In genomic region chr17:18377437-18378204, GRCh38 we compare ENCODE assay signal across 12 cellular contexts. TPM values are rescaled to one million over a fixed set of nuclear protein-coding genes. Genes with fewer than 3 reads are reported as not detected.
DNase-seq lines count a peak whose midpoint lies in the region; ATAC-seq and TF ChIP-seq lines count a peak whose summit lies in the region.
"Had no signal": no experiment of that assay in that cellular context is flagged by ENCODE, and none has a peak within 500 bp of the region (broad histone marks: within the 10 kb centered on the region; RNA-seq: fewer than 3 reads in every experiment).

EVPLL (plus strand) TSS chr17:18377778; CDS start chr17:18380938, 3,160 bp downstream.

- H3K14ac ChIP-seq in H9 (ENCODE audit: insufficient read depth, low read length) = no peak within 1 kb of the TSS

- H3K27ac ChIP-seq in H9 (ENCODE audit: insufficient read length, low read depth, low read length) (no peak within 1 kb of the TSS), Peyer's patch (peak within 1 kb of the TSS in 2 of 4 donors; percentile 26 to 77), sigmoid colon (no peak within 1 kb of the TSS)
- H3K27ac ChIP-seq: ascending aorta had no signal

- H3T11ph ChIP-seq in H9 (ENCODE audit: low read length) = no peak within 1 kb of the TSS

- H2BK20ac ChIP-seq in H9 (ENCODE audit: low read depth, low read length, poor library complexity, severe bottlenecking) = no peak within 1 kb of the TSS

- no peaks in the 10 kb centered on the region for H4K20me1 ChIP-seq in H9 (ENCODE audit: control insufficient read depth, insufficient read depth, insufficient read length)

- no peak within 1 kb of the TSS for H2BK15ac ChIP-seq in H9 (ENCODE audit: low read depth, low read length)

- H3K9me3 ChIP-seq in H9 (ENCODE audit: control insufficient read depth, low read depth, low read length) = no peaks in the 10 kb centered on the region
- no peaks in the 10 kb centered on the region for H3K9me3 ChIP-seq in Peyer's patch
- peaks cover 0 to 5% (median 3%) of the 10 kb centered on the region in 4 donors for H3K9me3 ChIP-seq in sigmoid colon
- H3K9me3 ChIP-seq: MG63 had no signal

- no peak for TF ChIP-seq POLR2A in Peyer's patch (IDR thresholded peaks at IDR 0.05)
- TF ChIP-seq POLR2A in sigmoid colon (IDR thresholded peaks at IDR 0.05) = no peak

- H3K27me3 ChIP-seq in H9 (ENCODE audit: insufficient read depth, low read length) = no peaks in the 10 kb centered on the region
- H3K27me3 ChIP-seq in Peyer's patch = peaks cover 0 to 4% of the 10 kb centered on the region in 2 donors
- H3K27me3 ChIP-seq in sigmoid colon = peaks cover 4 to 32% (median 18%) of the 10 kb centered on the region in 3 donors
- H3K27me3 ChIP-seq: ascending aorta, MG63 had no signal

- peaks cover 8% of the 10 kb centered on the region for H3K27me3 Mint-ChIP-seq in H9 (ENCODE audit: low read depth)

- TF ChIP-seq CTCF in H9 (conservative IDR thresholded peaks at IDR 0.05) = no peak
- no peak for TF ChIP-seq CTCF in Peyer's patch (IDR thresholded peaks at IDR 0.05)
- no peak for TF ChIP-seq CTCF in sigmoid colon (IDR thresholded peaks at IDR 0.05)

- H4K91ac ChIP-seq in H9 (ENCODE audit: insufficient read length, low read depth, low read length) = no peak within 1 kb of the TSS

- intact Hi-C loops in left cardiac atrium (cut with DNase I) (no loop called here), sigmoid colon (cut with DNase I) (no loop called here)

- H3K4me3 ChIP-seq in Peyer's patch (no peak within 1 kb of the TSS), sigmoid colon (no peak within 1 kb of the TSS)
- H3K4me3 ChIP-seq: ascending aorta, MG63 had no signal

- no peak within 1 kb of the TSS for H3K4ac ChIP-seq in H9 (ENCODE audit: low read depth, low read length)

- H4K5ac ChIP-seq in H9 (ENCODE audit: insufficient read length, low read depth, low read length) = no peak within 1 kb of the TSS

- no peak within 1 kb of the TSS for H2AK5ac ChIP-seq in H9 (ENCODE audit: insufficient read length, low read length)

- H3K4me2 ChIP-seq in H9 (ENCODE audit: insufficient read depth, insufficient read length, low read length) = no peak within 1 kb of the TSS

- no CpG with 5 or more reads among the region's 20 CpGs for WGBS in H9 (ENCODE audit: extremely low coverage, insufficient read length, low lambda C conversion rate)
- WGBS in sigmoid colon, 2 donors = 23 to 53% methylated on average over 20 of the region's 20 CpGs

- no peaks in the 10 kb centered on the region for H3K4me1 ChIP-seq in H9 (ENCODE audit: insufficient read depth, low read length)
- peaks cover 0 to 14% (median 2%) of the 10 kb centered on the region in 4 donors for H3K4me1 ChIP-seq in Peyer's patch
- peaks cover 0 to under 1% (median 0%) of the 10 kb centered on the region in 4 donors for H3K4me1 ChIP-seq in sigmoid colon
- H3K4me1 ChIP-seq: ascending aorta had no signal

- H3K4me1 Mint-ChIP-seq in H9 = peaks cover 4 to 11% of the 10 kb centered on the region in 2 experiments; a peak in 3 of 4 replicates

- H3K56ac ChIP-seq in H9 (ENCODE audit: insufficient read length, low read depth, low read length) = no peak within 1 kb of the TSS

- H3K9ac ChIP-seq in H9 (ENCODE audit: extremely low read depth, insufficient read length, low read length) = no peak within 1 kb of the TSS

- DNase-seq in H9 (peak; percentile 36), Peyer's patch (peak; percentile 17 to 83 (median 74)), left cardiac atrium (peak; percentile 34), sigmoid colon (peak; percentile 70), COLO668 (lab: John Stamatoyannopoulos, UW; ENCODE audit: unreplicated experiment) (no peak), NCI-H1092 (lab: John Stamatoyannopoulos, UW) (no peak), AG20443 (ENCODE audit: low spot score) (no peak)
- DNase-seq: activated CD4-positive, CD25-positive, alpha-beta regulatory T cell; MG63 had no signal

- H3K4me3 Mint-ChIP-seq in H9 = no peak within 1 kb of the TSS

- H4K8ac ChIP-seq in H9 (replicated peaks; ENCODE audit: insufficient read length, low read depth, low read length) = no peak within 1 kb of the TSS

- peaks cover 0 to 8% (median 2%) of the 10 kb centered on the region in 3 experiments; a peak in 3 of 7 replicates for H3K36me3 Mint-ChIP-seq in H9 (ENCODE audit: insufficient read depth in 1 of 3, low read depth in 3 of 3)

- H2BK12ac ChIP-seq in H9 (ENCODE audit: insufficient read length, low read depth, low read length) = no peak within 1 kb of the TSS

- no peaks in the 10 kb centered on the region for H3K79me1 ChIP-seq in H9 (ENCODE audit: insufficient read depth, low read depth, low read length, poor library complexity, severe bottlenecking)

- no peak within 1 kb of the TSS for H3K18ac ChIP-seq in H9 (ENCODE audit: insufficient read length, low read depth, low read length)

- no peak within 1 kb of the TSS for H2AFZ ChIP-seq in H9 (ENCODE audit: low read length)

- ATAC-seq in left cardiac atrium (peak; percentile 86 to 87), HG03175 (IDR thresholded peaks at IDR 0.05; ENCODE audit: unreplicated experiment) (no peak)

- peaks cover 5 to 6% of the 10 kb centered on the region in 2 experiments; a peak in 3 of 5 replicates for H3K9me3 Mint-ChIP-seq in H9

- H3K23me2 ChIP-seq in H9 (ENCODE audit: insufficient read length, low read depth, low read length, poor library complexity, severe bottlenecking) = no peaks in the 10 kb centered on the region

- H3K79me2 ChIP-seq in H9 (ENCODE audit: insufficient read depth, low read length) = no peaks in the 10 kb centered on the region

- H2BK120ac ChIP-seq in H9 (ENCODE audit: low read depth, low read length, poor library complexity, severe bottlenecking) = no peak within 1 kb of the TSS

- H2BK5ac ChIP-seq in H9 (ENCODE audit: insufficient read length, low read length) = no peak within 1 kb of the TSS

- H3K36me3 ChIP-seq in Peyer's patch (no peaks in the 10 kb centered on the region), sigmoid colon (no peaks in the 10 kb centered on the region)
- H3K36me3 ChIP-seq: ascending aorta, MG63 had no signal

- no peak for TF ChIP-seq EP300 in sigmoid colon (IDR thresholded peaks at IDR 0.05)

- no peak within 1 kb of the TSS for H3K23ac ChIP-seq in H9 (ENCODE audit: insufficient read length, low read depth, low read length)

- no peak within 1 kb of the TSS for H3K27ac Mint-ChIP-seq in H9

RNA-seq across cellular contexts. Expression of gene EVPLL, which starts in this region (rescaled TPM):
- total RNA-seq in H9 (2021) (0.61 TPM in 1 of 2 replicates, not detected in the other), Peyer's patch (under 1 TPM in 1 of 4 donors, not detected in 3; 0.67 TPM), left cardiac atrium (not detected), sigmoid colon (not detected)
- under 1 TPM in 2 of 3 donors, not detected in 1; 0.28 to 0.60 TPM for polyA plus RNA-seq in sigmoid colon
- total RNA-seq: ascending aorta, H1 had no signal

Comparison
In these comparisons a context has a peak if more than half of its experiments do, and no peak if none do; other contexts are left out.
1. Peak in DNase-seq in H9; RNA of the gene not detected or under 1 TPM.
2. Peak in DNase-seq in Peyer's patch; RNA of the gene not detected or under 1 TPM.
3. Peak in DNase-seq and ATAC-seq in left cardiac atrium; RNA of the gene not detected or under 1 TPM.
4. Peak in DNase-seq in sigmoid colon; RNA of the gene not detected or under 1 TPM.